8 cellular contexts compared by ENCODE assay signal in genomic region chr1:110211503-110212164, GRCh38. TPM values are rescaled to one million over a fixed set of nuclear protein-coding genes. Genes with fewer than 3 reads are reported as not detected.
DNase-seq lines count a peak whose midpoint lies in the region; ATAC-seq lines count a peak whose summit lies in the region.

No MANE protein-coding gene starts in this region.

- peak overlapping the region; percentile 84 for H3K27ac Mint-ChIP-seq in activated CD4-positive, alpha-beta memory T cell treated with anti-CD3 and anti-CD28 coated beads for 36 hours

- no peaks in the 10 kb centered on the region for H3K27me3 Mint-ChIP-seq in activated CD4-positive, alpha-beta memory T cell treated with anti-CD3 and anti-CD28 coated beads for 36 hours

- peak overlapping the region; percentile 88 for H3K4me3 Mint-ChIP-seq in activated CD4-positive, alpha-beta memory T cell treated with anti-CD3 and anti-CD28 coated beads for 36 hours

- ATAC-seq in left lobe of liver (no peak), HG03159 (IDR thresholded peaks at IDR 0.05; ENCODE audit: unreplicated experiment) (no peak)

- CTCF ChIA-PET in activated CD4-positive, alpha-beta memory T cell treated with anti-CD3 and anti-CD28 coated beads for 36 hours (lab: Charles Lee): interaction anchor here (1.1 to 19.7 kb wide), 5 partner anchors 9 to 249 kb away, joined by 3 to 920 read pairs (median 5); partner anchors contain the start of gene RBM15

- intact Hi-C loops in activated CD4-positive, alpha-beta memory T cell treated with anti-CD3 and anti-CD28 coated beads for 36 hours (cut with micrococcal nuclease): loop anchor here (2.0 to 10.0 kb wide), 2 partner anchors 195 to 423 kb away; partner anchors contain the start of gene LAMTOR5

- POLR2A ChIA-PET in activated CD4-positive, alpha-beta memory T cell treated with anti-CD3 and anti-CD28 coated beads for 36 hours (lab: Charles Lee): interaction anchor here (1.3 to 2.9 kb wide), 3 partner anchors 24 to 127 kb away, joined by 3 to 16 read pairs (median 7); partner anchors contain the start of gene RBM15

- H3K9me3 Mint-ChIP-seq in activated CD4-positive, alpha-beta memory T cell treated with anti-CD3 and anti-CD28 coated beads for 36 hours: no peaks in the 10 kb centered on the region

- peaks cover 5% of the 10 kb centered on the region for H3K36me3 Mint-ChIP-seq in activated CD4-positive, alpha-beta memory T cell treated with anti-CD3 and anti-CD28 coated beads for 36 hours

- DNase-seq in DMS53 (lab: John Stamatoyannopoulos, UW) (peak; percentile 62), DMS53 treated with DMSO at 0.1 percent for 48 hours (lab: John Stamatoyannopoulos, UW; ENCODE audit: unreplicated experiment) (no peak), germinal center (ENCODE audit: low spot score) (peak; percentile 46), left lobe of liver (ENCODE audit: low spot score) (no peak), NCI-H2029 treated with DMSO at 0.1 percent for 48 hours (lab: John Stamatoyannopoulos, UW) (no peak)
- DNase-seq in activated CD4-positive, alpha-beta memory T cell treated with anti-CD3 and anti-CD28 coated beads for 36 hours: peak; percentile 66
- peak; percentile 45 for DNase-seq in stimulated activated CD4-positive, alpha-beta T cell treated with anti-CD3 and anti-CD28 coated beads, Interleukin-1b, Interleukin-23, amount 100 ng/mL, for 48 hours

- peaks cover 64% of the 10 kb centered on the region for H3K4me1 Mint-ChIP-seq in activated CD4-positive, alpha-beta memory T cell treated with anti-CD3 and anti-CD28 coated beads for 36 hours (ENCODE audit: low read depth)

RNA-seq across cellular contexts. Expression of gene KCNC4, which starts 1.5 kb away (rescaled TPM):
- 10 to 100 TPM; 15.0 to 15.1 TPM for total RNA-seq in activated CD4-positive, alpha-beta memory T cell treated with anti-CD3 and anti-CD28 coated beads for 36 hours
- total RNA-seq in left lobe of liver: 1.8 TPM

Comparison
In these comparisons a context has a peak if more than half of its experiments do, and no peak if none do; other contexts are left out.
1. DNase-seq: peak in DMS53 (single experiment), activated CD4-positive, alpha-beta memory T cell treated with anti-CD3 and anti-CD28 coated beads for 36 hours (single experiment), germinal center (single experiment) and stimulated activated CD4-positive, alpha-beta T cell treated with anti-CD3 and anti-CD28 coated beads, Interleukin-1b, Interleukin-23, amount 100 ng/mL, for 48 hours (single experiment); none in DMS53 treated with DMSO at 0.1 percent for 48 hours (single experiment), left lobe of liver (single experiment) and NCI-H2029 treated with DMSO at 0.1 percent for 48 hours (single experiment).